In genomic region chr7:41003031-41003925, GRCh38 we compare ENCODE assay signal across 8 cellular contexts.
DNase-seq lines count a peak whose midpoint lies in the region; ATAC-seq and TF ChIP-seq lines count a peak whose summit lies in the region.

No MANE protein-coding gene starts in this region.

- H3K4me1 ChIP-seq in cardiac muscle cell (ENCODE audit: low read depth): no peaks in the 10 kb centered on the region

- H3K4me3 ChIP-seq in cardiac muscle cell (no peak overlapping the region), foreskin fibroblast (ENCODE audit: low read depth in 1 of 2, low read length in 2 of 2) (no peak overlapping the region)

- intact Hi-C loops in Right ventricle myocardium inferior (cut with DNase I): loop anchor here (10.0 kb wide), 1 partner anchor 692 kb away; no protein-coding TSS in a partner anchor

- DNase-seq in cardiac muscle cell (ENCODE audit: low read depth in 1 of 2, low spot score in 1 of 2) (peak; percentile 44 to 66), Right ventricle myocardium inferior (ENCODE audit: missing footprints) (no peak), SK-N-DZ (ENCODE audit: low spot score) (peak; percentile 44), foreskin fibroblast (peak in 1 of 2 donors; percentile 35), renal cortical epithelial cell (ENCODE audit: low read depth) (peak; percentile 43), GM03348 (ENCODE audit: low spot score) (no peak), T-helper 9 cell (no peak)

- H3K27me3 ChIP-seq in cardiac muscle cell: no peaks in the 10 kb centered on the region

- H3K9me3 ChIP-seq in cardiac muscle cell (ENCODE audit: low read depth): no peaks in the 10 kb centered on the region

- TF ChIP-seq CTCF in cardiac muscle cell (IDR thresholded peaks at IDR 0.05; ENCODE audit: low read depth, low read length): peak; percentile 85
- peak; percentile 52 for TF ChIP-seq CTCF in foreskin fibroblast (IDR thresholded peaks at IDR 0.05; ENCODE audit: low read depth, low read length)

- no peak overlapping the region for H3K27ac ChIP-seq in cardiac muscle cell

- no peaks in the 10 kb centered on the region for H3K36me3 ChIP-seq in cardiac muscle cell

- ATAC-seq in Right ventricle myocardium inferior: no peak
- ATAC-seq in HG03139 (IDR thresholded peaks at IDR 0.05; ENCODE audit: unreplicated experiment): peak; percentile 56

Comparison
In these comparisons a context has a peak if more than half of its experiments do, and no peak if none do; other contexts are left out.
1. DNase-seq: peak in cardiac muscle cell (2 of 2), SK-N-DZ (single experiment) and renal cortical epithelial cell (single experiment); none in Right ventricle myocardium inferior (single experiment), GM03348 (single experiment) and T-helper 9 cell (single experiment).